15 cellular contexts compared by ENCODE assay signal in the genomic region with DNA sequence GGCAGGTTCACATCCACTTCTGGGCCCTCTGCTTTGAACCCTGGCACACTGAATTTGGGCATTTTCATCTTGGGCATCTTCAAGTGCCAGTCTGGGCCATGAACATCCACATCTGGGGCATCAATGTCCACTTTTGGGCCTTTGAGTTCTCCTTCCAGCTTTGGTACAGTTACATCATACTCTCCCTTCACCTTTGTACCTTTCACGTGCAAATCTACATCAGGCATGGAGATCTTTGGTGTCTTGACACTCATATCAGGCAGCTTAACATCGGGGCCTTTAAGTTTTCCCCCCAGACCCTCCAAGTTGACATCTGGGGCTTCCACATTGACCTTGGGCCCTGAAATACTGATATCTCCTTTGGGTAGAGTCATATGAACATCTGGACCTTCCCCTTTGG. TPM values are rescaled to one million over a fixed set of nuclear protein-coding genes. Genes with fewer than 3 reads are reported as not detected.
DNase-seq lines count a peak whose midpoint lies in the region; ATAC-seq and TF ChIP-seq lines count a peak whose summit lies in the region.
"Had no signal": no experiment of that assay in that cellular context is flagged by ENCODE, and none has a peak within 500 bp of the region (broad histone marks: within the 10 kb centered on the region; RNA-seq: fewer than 3 reads in every experiment).

No MANE protein-coding gene starts in this region.

- POLR2A ChIA-PET in CD8-positive, alpha-beta memory T cell (lab: Charles Lee) = no interaction called here

- no peak for TF ChIP-seq CTCF in natural killer cell (IDR thresholded peaks at IDR 0.05)
- no peak for TF ChIP-seq CTCF in endodermal cell (conservative IDR thresholded peaks at IDR 0.05)

- H3K36me3 Mint-ChIP-seq in CD4-positive, CD25-positive, alpha-beta regulatory T cell = peaks cover 60% of the 10 kb centered on the region
- peaks cover 12 to 97% (median 39%) of the 10 kb centered on the region in 3 donors for H3K36me3 Mint-ChIP-seq in CD8-positive, alpha-beta memory T cell
- peaks cover 94% of the 10 kb centered on the region for H3K36me3 Mint-ChIP-seq in central memory CD8-positive, alpha-beta T cell (ENCODE audit: insufficient read depth)
- H3K36me3 Mint-ChIP-seq in natural killer cell (peaks cover 19% of the 10 kb centered on the region), endodermal cell (ENCODE audit: low read depth) (peaks cover 90% of the 10 kb centered on the region)

- no peak for ATAC-seq in CD4-positive, CD25-positive, alpha-beta regulatory T cell (ENCODE audit: low read depth in 2 of 2)
- no peak for ATAC-seq in central memory CD8-positive, alpha-beta T cell (replicated peaks; ENCODE audit: extremely low read depth, poor library complexity, severe bottlenecking)
- ATAC-seq in natural killer cell = no peak
- no peak for ATAC-seq in HG02588 (IDR thresholded peaks at IDR 0.05; ENCODE audit: unreplicated experiment)
- no peak for ATAC-seq in HG03521 (IDR thresholded peaks at IDR 0.05; ENCODE audit: unreplicated experiment)
- ATAC-seq: Right ventricle myocardium inferior had no signal

- no peaks in the 10 kb centered on the region for H3K9me3 Mint-ChIP-seq in CD4-positive, CD25-positive, alpha-beta regulatory T cell
- H3K9me3 Mint-ChIP-seq in CD8-positive, alpha-beta memory T cell = no peaks in the 10 kb centered on the region
- no peaks in the 10 kb centered on the region for H3K9me3 Mint-ChIP-seq in central memory CD8-positive, alpha-beta T cell
- H3K9me3 Mint-ChIP-seq in natural killer cell (no peaks in the 10 kb centered on the region), endodermal cell (no peaks in the 10 kb centered on the region)

- H3K27ac Mint-ChIP-seq in CD4-positive, CD25-positive, alpha-beta regulatory T cell = peak overlapping the region in 2 of 3 donors; percentile 20 to 83
- H3K27ac Mint-ChIP-seq in CD8-positive, alpha-beta memory T cell = peak overlapping the region; percentile 44 to 91 (median 72)
- peak overlapping the region; percentile 65 for H3K27ac Mint-ChIP-seq in central memory CD8-positive, alpha-beta T cell (ENCODE audit: low read depth)
- H3K27ac Mint-ChIP-seq in natural killer cell = peak overlapping the region; percentile 37 to 74
- H3K27ac Mint-ChIP-seq in endodermal cell = no peak overlapping the region

- peaks cover 96% of the 10 kb centered on the region for H3K36me3 ChIP-seq in CD4-positive, CD25-positive, alpha-beta regulatory T cell (ENCODE audit: control insufficient read depth, insufficient read depth, low read length)
- peaks cover 62% of the 10 kb centered on the region for H3K36me3 ChIP-seq in CD8-positive, alpha-beta memory T cell (ENCODE audit: insufficient read depth, low read length)
- peaks cover 92% of the 10 kb centered on the region for H3K36me3 ChIP-seq in endodermal cell (ENCODE audit: control insufficient read depth, insufficient read depth, low read length)

- CTCF ChIA-PET in CD8-positive, alpha-beta memory T cell (lab: Charles Lee) = no interaction called here

- intact Hi-C loops in natural killer cell (cut with micrococcal nuclease) = no loop called here

- H3K9me3 ChIP-seq in CD4-positive, CD25-positive, alpha-beta regulatory T cell (ENCODE audit: control insufficient read depth in 2 of 2, low read length in 2 of 2) = no peaks in the 10 kb centered on the region
- H3K9me3 ChIP-seq in CD8-positive, alpha-beta memory T cell (ENCODE audit: low read length) = no peaks in the 10 kb centered on the region
- H3K9me3 ChIP-seq in endodermal cell (ENCODE audit: control insufficient read depth, low read length) = peaks cover 35% of the 10 kb centered on the region
- H3K9me3 ChIP-seq: BLaER1 treated with 17β-estradiol and CSF1 and Interleukin-3, amounts not matched to agents 10 nM and 100 nM had no signal

- H3K27ac ChIP-seq in CD4-positive, CD25-positive, alpha-beta regulatory T cell (ENCODE audit: insufficient read depth, low read length, poor library complexity, severe bottlenecking) = no peak overlapping the region
- no peak overlapping the region for H3K27ac ChIP-seq in CD8-positive, alpha-beta memory T cell (ENCODE audit: low read depth, low read length)
- H3K27ac ChIP-seq in endodermal cell (ENCODE audit: low read depth, low read length) = no peak overlapping the region
- H3K27ac ChIP-seq: BLaER1 treated with 17β-estradiol and CSF1 and Interleukin-3, amounts not matched to agents 10 nM and 100 nM had no signal

- WGBS in endodermal cell (ENCODE audit: insufficient coverage in 1 of 2, insufficient read length in 1 of 2), 2 experiments = 94 to 98% methylated on average over 2 of the region's 2 CpGs

- peaks cover 16 to 37% (median 28%) of the 10 kb centered on the region in 4 donors for H3K4me1 Mint-ChIP-seq in CD4-positive, CD25-positive, alpha-beta regulatory T cell
- H3K4me1 Mint-ChIP-seq in CD8-positive, alpha-beta memory T cell = peaks cover 48 to 78% (median 69%) of the 10 kb centered on the region in 3 donors
- H3K4me1 Mint-ChIP-seq in central memory CD8-positive, alpha-beta T cell = peaks cover 58% of the 10 kb centered on the region
- H3K4me1 Mint-ChIP-seq in natural killer cell (peaks cover 36 to 59% of the 10 kb centered on the region in 2 donors), endodermal cell (peaks cover 4% of the 10 kb centered on the region)

- no peaks in the 10 kb centered on the region for H3K27me3 ChIP-seq in CD4-positive, CD25-positive, alpha-beta regulatory T cell (ENCODE audit: control insufficient read depth, insufficient read depth, low read length)
- H3K27me3 ChIP-seq in CD8-positive, alpha-beta memory T cell (ENCODE audit: insufficient read depth, low read length, poor library complexity, severe bottlenecking) = no peaks in the 10 kb centered on the region
- no peaks in the 10 kb centered on the region for H3K27me3 ChIP-seq in endodermal cell (ENCODE audit: control insufficient read depth, insufficient read depth, low read length, poor library complexity, severe bottlenecking)
- H3K27me3 ChIP-seq: BLaER1 treated with 17β-estradiol and CSF1 and Interleukin-3, amounts not matched to agents 10 nM and 100 nM had no signal

- H3K27me3 Mint-ChIP-seq in CD4-positive, CD25-positive, alpha-beta regulatory T cell = no peaks in the 10 kb centered on the region
- peaks cover 0 to 2% of the 10 kb centered on the region in 2 donors for H3K27me3 Mint-ChIP-seq in CD8-positive, alpha-beta memory T cell
- no peaks in the 10 kb centered on the region for H3K27me3 Mint-ChIP-seq in central memory CD8-positive, alpha-beta T cell
- no peaks in the 10 kb centered on the region for H3K27me3 Mint-ChIP-seq in natural killer cell (ENCODE audit: low read depth in 2 of 2)
- no peaks in the 10 kb centered on the region for H3K27me3 Mint-ChIP-seq in endodermal cell (ENCODE audit: insufficient read depth)

- H3K4me1 ChIP-seq in CD4-positive, CD25-positive, alpha-beta regulatory T cell (ENCODE audit: control insufficient read depth, insufficient read depth, low read length, poor library complexity, severe bottlenecking) = no peaks in the 10 kb centered on the region
- no peaks in the 10 kb centered on the region for H3K4me1 ChIP-seq in CD8-positive, alpha-beta memory T cell (ENCODE audit: insufficient read depth, low read length)
- H3K4me1 ChIP-seq in endodermal cell (ENCODE audit: control insufficient read depth, insufficient read depth, low read length) = no peaks in the 10 kb centered on the region

- no peak overlapping the region for H3K4me3 ChIP-seq in CD4-positive, CD25-positive, alpha-beta regulatory T cell (ENCODE audit: low read depth, low read length)
- no peak overlapping the region for H3K4me3 ChIP-seq in CD8-positive, alpha-beta memory T cell (ENCODE audit: low read length)
- no peak overlapping the region for H3K4me3 ChIP-seq in endodermal cell (ENCODE audit: low read length)
- H3K4me3 ChIP-seq: BLaER1 treated with 17β-estradiol and CSF1 and Interleukin-3, amounts not matched to agents 10 nM and 100 nM had no signal

- DNase-seq in CD4-positive, CD25-positive, alpha-beta regulatory T cell = no peak
- DNase-seq in CD8-positive, alpha-beta memory T cell = no peak
- no peak for DNase-seq in central memory CD8-positive, alpha-beta T cell (ENCODE audit: low spot score in 2 of 2)
- DNase-seq in natural killer cell (no peak), endodermal cell (no peak)
- DNase-seq: DND-41, GDM1, MM.1S, NCI-H187 treated with DMSO at 0.1 percent for 48 hours, NCI-H446, NCI-H774 had no signal

- no peak overlapping the region for H3K9ac ChIP-seq in endodermal cell (ENCODE audit: extremely low read depth, low read length, poor library complexity, severe bottlenecking)
- H3K9ac ChIP-seq: BLaER1 treated with 17β-estradiol and CSF1 and Interleukin-3, amounts not matched to agents 10 nM and 100 nM had no signal

- H3K4me3 Mint-ChIP-seq in CD4-positive, CD25-positive, alpha-beta regulatory T cell = no peak overlapping the region
- peak overlapping the region in 2 of 7 donors; percentile 31 to 78 for H3K4me3 Mint-ChIP-seq in CD8-positive, alpha-beta memory T cell
- peak overlapping the region; percentile 7 for H3K4me3 Mint-ChIP-seq in central memory CD8-positive, alpha-beta T cell
- H3K4me3 Mint-ChIP-seq in natural killer cell (no peak overlapping the region), endodermal cell (no peak overlapping the region)

RNA-seq across cellular contexts. Expression of a gene that starts 14.5 kb away (rescaled TPM):
- total RNA-seq in CD4-positive, CD25-positive, alpha-beta regulatory T cell = 852 TPM
- 10 to 100 TPM; 22.3 to 59.3 (median 39.5) TPM for polyA plus RNA-seq in CD4-positive, CD25-positive, alpha-beta regulatory T cell
- 100 to 1,000 TPM; 187 to 193 TPM for total RNA-seq in CD8-positive, alpha-beta memory T cell
- 125 TPM for polyA plus RNA-seq in CD8-positive, alpha-beta memory T cell
- total RNA-seq in natural killer cell (100 to 1,000 TPM; 623 to 740 (median 677) TPM), endodermal cell (100 to 1,000 TPM; 109 to 165 TPM)
- polyA plus RNA-seq in endodermal cell (2013, experiment 1 of 2) = 18.4 TPM
- 24.8 TPM for polyA plus RNA-seq in endodermal cell (2013, experiment 2 of 2)

RNA-seq across cellular contexts. Expression of a gene that starts 41.6 kb away (rescaled TPM):
- total RNA-seq in CD4-positive, CD25-positive, alpha-beta regulatory T cell = 1,198 TPM
- 1,000 to 10,000 TPM in 3 of 4 donors, 100 to 1,000 TPM in 1; 775 to 1,680 (median 1,413) TPM for polyA plus RNA-seq in CD4-positive, CD25-positive, alpha-beta regulatory T cell
- total RNA-seq in CD8-positive, alpha-beta memory T cell = 1,000 to 10,000 TPM; 1,800 to 1,846 TPM
- polyA plus RNA-seq in CD8-positive, alpha-beta memory T cell = 1,157 TPM
- total RNA-seq in natural killer cell (100 to 1,000 TPM; 628 to 754 (median 714) TPM), endodermal cell (1,000 to 10,000 TPM; 1,705 to 1,818 TPM)
- 2,069 TPM for polyA plus RNA-seq in endodermal cell (2013, experiment 1 of 2)
- 1,897 TPM for polyA plus RNA-seq in endodermal cell (2013, experiment 2 of 2)

RNA-seq across cellular contexts. Expression of a gene that starts 59.2 kb away (rescaled TPM):
- 22.0 TPM for total RNA-seq in CD4-positive, CD25-positive, alpha-beta regulatory T cell
- 10 to 100 TPM in 3 of 4 donors, 1 to 10 TPM in 1; 6.5 to 11.9 (median 10.9) TPM for polyA plus RNA-seq in CD4-positive, CD25-positive, alpha-beta regulatory T cell
- 10 to 100 TPM; 30.8 to 32.7 TPM for total RNA-seq in CD8-positive, alpha-beta memory T cell
- polyA plus RNA-seq in CD8-positive, alpha-beta memory T cell = 13.7 TPM
- total RNA-seq in natural killer cell (10 to 100 TPM; 20.0 to 28.9 (median 26.2) TPM), endodermal cell (10 to 100 TPM; 16.0 to 33.5 TPM)
- polyA plus RNA-seq in endodermal cell (2013, experiment 1 of 2) = 22.9 TPM
- polyA plus RNA-seq in endodermal cell (2013, experiment 2 of 2) = 19.0 TPM
